Comparison of ENCODE assay signal across 30 cellular contexts in the genomic region with DNA sequence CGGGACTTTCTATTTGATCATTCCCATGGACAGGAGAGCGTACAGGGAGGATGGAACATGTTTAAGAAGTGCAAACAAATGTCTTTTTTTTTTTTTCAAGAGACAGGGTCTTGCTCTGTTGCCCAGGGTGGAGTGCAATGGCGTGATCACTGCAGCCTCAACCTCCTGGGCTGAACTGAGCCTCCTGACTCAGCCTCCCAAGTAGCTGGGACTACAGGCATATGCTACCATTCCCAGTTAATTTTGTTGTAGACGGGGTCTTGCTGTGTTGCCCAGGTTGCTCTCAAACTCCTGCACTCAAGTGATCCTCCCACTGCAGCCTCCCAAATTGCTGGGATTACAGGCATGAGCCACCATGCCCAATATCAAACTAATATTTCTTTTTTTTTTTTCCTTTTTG. TPM values are rescaled to one million over a fixed set of nuclear protein-coding genes. Genes with fewer than 3 reads are reported as not detected.
"Had no signal": no experiment of that assay in that cellular context is flagged by ENCODE, and none has a peak within 500 bp of the region (broad histone marks: within the 10 kb centered on the region; RNA-seq: fewer than 3 reads in every experiment).

No MANE protein-coding gene starts in this region.

- ATAC-seq: activated naive CD4-positive, alpha-beta T cell treated with anti-CD3 and anti-CD28 coated beads, Interleukin-2, amount 50 U/mL, for 72 hours; activated naive CD8-positive, alpha-beta T cell treated with anti-CD3 and anti-CD28 coated beads, Interleukin-2, amount 50 U/mL, for 24 hours; activated T-cell treated with anti-CD3 and anti-CD28 coated beads, Interleukin-2, amount 50 U/mL, for 4 hours; body of pancreas; Right ventricle myocardium inferior; T-cell had no signal

- H3K27me3 ChIP-seq: ascending aorta, body of pancreas had no signal

- DNase-seq: activated CD4-positive, alpha-beta memory T cell treated with anti-CD3 and anti-CD28 coated beads, Interleukin-2, amount 10 ng/mL, durations not matched to agents 7 days and 5 days; activated CD4-positive, alpha-beta T cell treated with anti-CD3 and anti-CD28 coated beads, Interleukin-2, amount 10 ng/mL, durations not matched to agents 7 days and 5 days; activated CD4-positive, CD25-positive, alpha-beta regulatory T cell; activated effector memory CD4-positive, alpha-beta T cell treated with anti-CD3 and anti-CD28 coated beads, Interleukin-2, amount 50 U/mL, for 16 hours; activated naive CD4-positive, alpha-beta T cell treated with Interleukin-2 at 50 U/mL for 16 hours; activated naive CD8-positive, alpha-beta T cell treated with anti-CD3 and anti-CD28 coated beads, Interleukin-2, amount 50 U/mL, for 24 hours; activated T-cell treated with anti-CD3 and anti-CD28 coated beads, Interleukin-2, amount 50 U/mL, for 4 hours; amniotic stem cell; body of pancreas; central memory CD4-positive, alpha-beta T cell; NCI-H1092; NCI-H1417; NCI-H2029; NCI-H2107; NCI-H2171 treated with DMSO at 0.1 percent for 48 hours; NCI-H226; NCI-H526; NCI-H82; T-cell; T-helper 2 cell; T1000 had no signal

- H3K4me3 ChIP-seq: ascending aorta, body of pancreas, SK-N-MC had no signal

- H3K27ac ChIP-seq: ascending aorta, body of pancreas, KMS-11, SK-N-MC had no signal

- H3K4me1 ChIP-seq: ascending aorta had no signal

- FAIRE-seq: bronchial epithelial cell, TTC549 had no signal

- H3K9ac ChIP-seq: KMS-11 had no signal

- H3K9me3 ChIP-seq: ascending aorta, body of pancreas had no signal

- H3K4me2 ChIP-seq: KMS-11 had no signal

RNA-seq across cellular contexts. Expression of a gene that starts 40.5 kb away (rescaled TPM):
- total RNA-seq: activated CD4-positive, alpha-beta memory T cell treated with anti-CD3 and anti-CD28 coated beads, Interleukin-2, amount 10 ng/mL, durations not matched to agents 7 days and 5 days; activated CD4-positive, alpha-beta T cell treated with anti-CD3 and anti-CD28 coated beads, Interleukin-2, amount 10 ng/mL, durations not matched to agents 7 days and 5 days; activated naive CD4-positive, alpha-beta T cell treated with anti-CD3 and anti-CD28 coated beads, Interleukin-2, amount 50 U/mL, for 72 hours; activated T-cell treated with anti-CD3 and anti-CD28 coated beads, Interleukin-2, amount 50 U/mL, for 4 hours; ascending aorta; body of pancreas; bronchial epithelial cell; OCI-LY7; Right ventricle myocardium inferior; RPMI7951 had no signal
